ENCODE assay signal across 1 cellular context in genomic region chr4:146445198-146446150, GRCh38.
TF ChIP-seq lines count a peak whose summit lies in the region.

No MANE protein-coding gene starts in this region.

TF ChIP-seq in K562, 482 proteins besides CTCF, POLR2A, EP300 and RAD21 (continued from another document):
- TF ChIP-seq ZBTB33 (CRISPR knock-in tag; IDR thresholded peaks at IDR 0.05) = peak; percentile 41; the same call in 1 of the 2 replicates
